Comparison of ENCODE assay signal across 15 cellular contexts in genomic region chr7:21011153-21011552, GRCh38.
"Had no signal": no experiment of that assay in that cellular context is flagged by ENCODE, and none has a peak within 500 bp of the region (broad histone marks: within the 10 kb centered on the region; RNA-seq: fewer than 3 reads in every experiment).

No MANE protein-coding gene starts in this region.

- H3K9me3 ChIP-seq: esophagus muscularis mucosa, lower lobe of right lung, ovary, uterus had no signal

- H3K9me3 Mint-ChIP-seq: activated naive CD4-positive, alpha-beta T cell treated with anti-CD3 and anti-CD28 coated beads, Interleukin-2, amount 10 ng/mL, durations not matched to agents 7 days and 5 days; activated T-helper 2 cell treated with anti-CD3 and anti-CD28 coated beads, Interferon-gamma antibody, Interleukin-2, Interleukin-4, amounts not matched to agents 10 μg/mL and 5 μg/mL and 100 μg/mL, durations not matched to agents 14 hours and 24 hours and 36 hours had no signal

- H3K4me3 Mint-ChIP-seq: activated naive CD4-positive, alpha-beta T cell treated with anti-CD3 and anti-CD28 coated beads, Interleukin-2, amount 10 ng/mL, durations not matched to agents 7 days and 5 days; endodermal cell had no signal

- H3K4me3 ChIP-seq: esophagus muscularis mucosa, lower lobe of right lung, ovary, uterus had no signal

- H3K27ac Mint-ChIP-seq: activated naive CD4-positive, alpha-beta T cell treated with anti-CD3 and anti-CD28 coated beads, Interleukin-2, amount 10 ng/mL, durations not matched to agents 7 days and 5 days; activated T-helper 2 cell treated with anti-CD3 and anti-CD28 coated beads, Interferon-gamma antibody, Interleukin-2, Interleukin-4, amounts not matched to agents 10 μg/mL and 5 μg/mL and 100 μg/mL, durations not matched to agents 14 hours and 24 hours and 36 hours; endodermal cell had no signal

- ATAC-seq: left colon, sciatic nerve had no signal

- H3K27ac ChIP-seq: esophagus muscularis mucosa, lower lobe of right lung, ovary, uterus had no signal

- H3K27me3 Mint-ChIP-seq: activated naive CD4-positive, alpha-beta T cell treated with anti-CD3 and anti-CD28 coated beads, Interleukin-2, amount 10 ng/mL, durations not matched to agents 7 days and 5 days had no signal

- H3K36me3 Mint-ChIP-seq: activated naive CD4-positive, alpha-beta T cell treated with anti-CD3 and anti-CD28 coated beads, Interleukin-2, amount 10 ng/mL, durations not matched to agents 7 days and 5 days had no signal

- H3K27me3 ChIP-seq: esophagus muscularis mucosa, ovary, uterus had no signal

- H3K36me3 ChIP-seq: esophagus muscularis mucosa, lower lobe of right lung, ovary, uterus had no signal

- H3K4me1 Mint-ChIP-seq: activated naive CD4-positive, alpha-beta T cell treated with anti-CD3 and anti-CD28 coated beads, Interleukin-2, amount 10 ng/mL, durations not matched to agents 7 days and 5 days; endodermal cell had no signal

- FAIRE-seq: astrocyte had no signal

- H3K4me1 ChIP-seq: esophagus muscularis mucosa, lower lobe of right lung, uterus had no signal

- DNase-seq: activated CD4-positive, alpha-beta T cell treated with anti-CD3 and anti-CD28 coated beads for 1 hour; activated CD4-positive, alpha-beta T cell treated with anti-CD3 and anti-CD28 coated beads, Interleukin-2, amount 50 U/mL, for 4 hours; activated naive CD4-positive, alpha-beta T cell treated with anti-CD3 and anti-CD28 coated beads, Interleukin-2, amount 10 ng/mL, durations not matched to agents 7 days and 5 days; endodermal cell; hypothalamus; left colon; lower lobe of right lung; midbrain; ovary; stimulated activated CD4-positive, alpha-beta T cell treated with anti-CD3 and anti-CD28 coated beads, Interleukin-1b, Interleukin-23, amount 100 ng/mL, for 48 hours; uterus had no signal
